Comparison of ENCODE assay signal across 1 cellular context in genomic region chr15:66723826-66724731, GRCh38.
A peak's percentile ranks its signal among the peaks of the same experiment; 100 is the strongest.
TF ChIP-seq lines count a peak whose summit lies in the region.

No MANE protein-coding gene starts in this region.

TF ChIP-seq in HEK293, 187 proteins besides CTCF, POLR2A, EP300 and RAD21 (continued from another document):
- TF ChIP-seq ZNF518A (tag by site-specific recombination; conservative IDR thresholded peaks at IDR 0.05; ENCODE audit: low read depth): no peak
- TF ChIP-seq ZNF600 (tag by site-specific recombination; IDR thresholded peaks at IDR 0.05): 0 out of 2 replicates have a peak, but pooled peaks have one; percentile 45
- peak; percentile 86 for TF ChIP-seq PRDM1 (tag by site-specific recombination; IDR thresholded peaks at IDR 0.05)
- TF ChIP-seq ZNF580 (tag by site-specific recombination; IDR thresholded peaks at IDR 0.05): 0 out of 2 replicates have a peak, but pooled peaks have one; percentile 29
- no peak for TF ChIP-seq ZNF670 (tag by site-specific recombination; IDR thresholded peaks at IDR 0.05; ENCODE audit: low read depth)
- TF ChIP-seq ZNF768 (tag by site-specific recombination; IDR thresholded peaks at IDR 0.05): peak; percentile 96; the same call in 1 of the 2 replicates
- no peak for TF ChIP-seq ZNF174 (tag by site-specific recombination; IDR thresholded peaks at IDR 0.05)
TF ChIP-seq in HEK293: peak in this region for 6.
